ENCODE assay signal across 8 cellular contexts in the genomic region with DNA sequence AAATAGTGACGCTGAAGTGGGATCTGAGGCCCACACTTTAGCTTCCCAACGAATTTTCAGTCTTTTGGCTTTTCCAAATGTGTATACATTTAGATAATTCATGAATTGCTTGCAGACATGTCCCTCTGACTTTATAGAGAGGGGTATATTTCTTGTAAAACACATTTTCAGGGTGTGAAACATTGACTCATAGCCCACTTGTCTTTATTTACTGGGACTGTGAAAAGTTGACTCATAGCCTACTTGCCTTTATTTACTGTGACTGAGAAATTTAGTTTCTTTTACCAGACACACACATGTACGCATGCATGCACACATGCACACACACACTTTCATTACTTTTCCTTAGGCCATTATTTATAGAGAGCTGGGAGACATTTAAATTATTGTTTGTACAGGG.
DNase-seq lines count a peak whose midpoint lies in the region; ATAC-seq lines count a peak whose summit lies in the region.

No MANE protein-coding gene starts in this region.

- peaks cover 1% of the 10 kb centered on the region for H3K27me3 Mint-ChIP-seq in activated naive CD8-positive, alpha-beta T cell treated with anti-CD3 and anti-CD28 coated beads, Interleukin-2, amount 50 U/mL, for 24 hours

- H3K4me3 Mint-ChIP-seq in activated naive CD8-positive, alpha-beta T cell treated with anti-CD3 and anti-CD28 coated beads, Interleukin-2, amount 50 U/mL, for 24 hours, result no peak overlapping the region

- peaks cover 27% of the 10 kb centered on the region for H3K4me1 Mint-ChIP-seq in activated naive CD8-positive, alpha-beta T cell treated with anti-CD3 and anti-CD28 coated beads, Interleukin-2, amount 50 U/mL, for 24 hours

- ATAC-seq in GM19438 (IDR thresholded peaks at IDR 0.05; ENCODE audit: low read depth, unreplicated experiment) (peak; percentile 86), HG03060 (IDR thresholded peaks at IDR 0.05; ENCODE audit: low read depth, unreplicated experiment) (peak; percentile 87)
- ATAC-seq in activated naive CD8-positive, alpha-beta T cell treated with anti-CD3 and anti-CD28 coated beads, Interleukin-2, amount 50 U/mL, for 24 hours, result peak; percentile 95

- H3K36me3 Mint-ChIP-seq in activated naive CD8-positive, alpha-beta T cell treated with anti-CD3 and anti-CD28 coated beads, Interleukin-2, amount 50 U/mL, for 24 hours (ENCODE audit: low read depth), result peaks cover 16% of the 10 kb centered on the region

- peak; percentile 78 for DNase-seq in DMS53 treated with DMSO at 0.1 percent for 48 hours (lab: John Stamatoyannopoulos, UW; ENCODE audit: unreplicated experiment)
- no peak for DNase-seq in activated naive CD8-positive, alpha-beta T cell treated with anti-CD3 and anti-CD28 coated beads, Interleukin-2, amount 50 U/mL, for 24 hours
- DNase-seq in medulla oblongata (ENCODE audit: extremely low spot score), result no peak
- no peak for DNase-seq in activated CD4-positive, alpha-beta T cell treated with anti-CD3 and anti-CD28 coated beads for 4 hours
- no peak for DNase-seq in NCI-H526 (lab: John Stamatoyannopoulos, UW)
- DNase-seq in germinal center (ENCODE audit: low spot score), result no peak

- H3K9me3 Mint-ChIP-seq in activated naive CD8-positive, alpha-beta T cell treated with anti-CD3 and anti-CD28 coated beads, Interleukin-2, amount 50 U/mL, for 24 hours, result peaks cover 4% of the 10 kb centered on the region

- H3K27ac Mint-ChIP-seq in activated naive CD8-positive, alpha-beta T cell treated with anti-CD3 and anti-CD28 coated beads, Interleukin-2, amount 50 U/mL, for 24 hours, result no peak overlapping the region
